In genomic region chr21:43864806-43865470, GRCh38 we compare ENCODE assay signal across 8 cellular contexts. TPM values are rescaled to one million over a fixed set of nuclear protein-coding genes. Genes with fewer than 3 reads are reported as not detected.
DNase-seq lines count a peak whose midpoint lies in the region; ATAC-seq, FAIRE-seq and TF ChIP-seq lines count a peak whose summit lies in the region.

A gene with protein sequence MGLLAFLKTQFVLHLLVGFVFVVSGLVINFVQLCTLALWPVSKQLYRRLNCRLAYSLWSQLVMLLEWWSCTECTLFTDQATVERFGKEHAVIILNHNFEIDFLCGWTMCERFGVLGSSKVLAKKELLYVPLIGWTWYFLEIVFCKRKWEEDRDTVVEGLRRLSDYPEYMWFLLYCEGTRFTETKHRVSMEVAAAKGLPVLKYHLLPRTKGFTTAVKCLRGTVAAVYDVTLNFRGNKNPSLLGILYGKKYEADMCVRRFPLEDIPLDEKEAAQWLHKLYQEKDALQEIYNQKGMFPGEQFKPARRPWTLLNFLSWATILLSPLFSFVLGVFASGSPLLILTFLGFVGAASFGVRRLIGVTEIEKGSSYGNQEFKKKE (plus strand): TSS chr21:43865223. CDS start chr21:43959682, 94,459 bp downstream.

- DNase-seq in COR-L47 (lab: John Stamatoyannopoulos, UW), result peak; percentile 38
- peak; percentile 49 for DNase-seq in activated CD4-positive, CD25-positive, alpha-beta regulatory T cell treated with anti-CD3 and anti-CD28 coated beads, Interleukin-2, amount 50 U/mL, for 72 hours
- DNase-seq in effector CD4-positive, alpha-beta T cell, result peak; percentile 13
- DNase-seq in mesendoderm, result no peak
- no peak for DNase-seq in stomach
- DNase-seq in urothelium cell line (ENCODE audit: low spot score), result no peak

- ATAC-seq in HG02610 (IDR thresholded peaks at IDR 0.05; ENCODE audit: unreplicated experiment) (peak; percentile 20), HG03095 (IDR thresholded peaks at IDR 0.05; ENCODE audit: unreplicated experiment) (no peak)

- intact Hi-C loops in stomach (cut with DNase I; ENCODE audit: low total_unique reads), result no loop called here

- H3K23ac ChIP-seq in mesendoderm (ENCODE audit: low read length), result no peak within 1 kb of the TSS

- no peaks in the 10 kb centered on the region for H3K79me1 ChIP-seq in mesendoderm (ENCODE audit: low read length)

- H3K36me3 ChIP-seq in mesendoderm (ENCODE audit: control insufficient read depth, insufficient read depth, low read length) (no peaks in the 10 kb centered on the region), stomach (peaks cover 0 to 5% (median 0%) of the 10 kb centered on the region in 4 donors)

- WGBS in mesendoderm (ENCODE audit: extremely low coverage, insufficient coverage, low lambda C conversion rate), result no CpG with 5 or more reads among the region's 109 CpGs
- WGBS in stomach, 5 donors, result 0 to 1% (median 0%) methylated on average over 4 to 104 of the region's 109 CpGs; no CpG with 5 or more reads in 1 of the 5 donors

- H2AK5ac ChIP-seq in mesendoderm (ENCODE audit: low read length), result no peak within 1 kb of the TSS

- peak within 1 kb of the TSS; percentile 24 for H3K9ac ChIP-seq in mesendoderm (ENCODE audit: low read length)

- H3K56ac ChIP-seq in mesendoderm (ENCODE audit: low read length), result peak within 1 kb of the TSS; percentile 67

- TF ChIP-seq EP300 in stomach (IDR thresholded peaks at IDR 0.05), result no peak

- H3K79me2 ChIP-seq in mesendoderm (ENCODE audit: control insufficient read depth, insufficient read depth, low read length), result no peaks in the 10 kb centered on the region

- no peak within 1 kb of the TSS for H3K27ac ChIP-seq in mesendoderm (ENCODE audit: low read depth, low read length)
- peak within 1 kb of the TSS; percentile 93 to 97 (median 97) for H3K27ac ChIP-seq in stomach

- H3K27me3 ChIP-seq in mesendoderm (ENCODE audit: insufficient read depth, low read length, poor library complexity), result no peaks in the 10 kb centered on the region
- H3K27me3 ChIP-seq in stomach, result no peaks in the 10 kb centered on the region

- H2BK15ac ChIP-seq in mesendoderm (replicated peaks; ENCODE audit: low read depth), result peak within 1 kb of the TSS; percentile 47

- H3K9me3 ChIP-seq in stomach, result no peaks in the 10 kb centered on the region

- H3K4me1 ChIP-seq in mesendoderm (ENCODE audit: control insufficient read depth, low read depth, low read length) (no peaks in the 10 kb centered on the region), stomach (peaks cover 43 to 69% (median 56%) of the 10 kb centered on the region in 4 donors)

- no peak within 1 kb of the TSS for H2BK5ac ChIP-seq in mesendoderm (ENCODE audit: low read length)

- TF ChIP-seq CTCF in stomach (IDR thresholded peaks at IDR 0.05), result no peak

- peak within 1 kb of the TSS; percentile 81 for H3K4ac ChIP-seq in mesendoderm (ENCODE audit: low read depth, low read length)

- FAIRE-seq in urothelium cell line (lab: Jason Lieb, UNC), result no peak

- no peak within 1 kb of the TSS for H3K4me3 ChIP-seq in mesendoderm (ENCODE audit: low read length)
- H3K4me3 ChIP-seq in stomach, result peak within 1 kb of the TSS; percentile 81 to 94 (median 90)

- H4K5ac ChIP-seq in mesendoderm (ENCODE audit: low read length), result no peak within 1 kb of the TSS

- peak within 1 kb of the TSS; percentile 52 for H3K4me2 ChIP-seq in mesendoderm (ENCODE audit: low read length)

- H2BK120ac ChIP-seq in mesendoderm (ENCODE audit: low read depth, low read length), result peak within 1 kb of the TSS; percentile 64

- H3K18ac ChIP-seq in mesendoderm (ENCODE audit: low read length), result peak within 1 kb of the TSS; percentile 89

- H4K8ac ChIP-seq in mesendoderm (ENCODE audit: low read depth, low read length), result peak within 1 kb of the TSS; percentile 83

- no peak for TF ChIP-seq POLR2A in stomach (IDR thresholded peaks at IDR 0.05)

RNA-seq across cellular contexts. Expression of the gene that starts here (rescaled TPM):
- 11.7 TPM for polyA plus RNA-seq in mesendoderm (2013, experiment 1 of 2)
- 11.5 TPM for polyA plus RNA-seq in mesendoderm (2013, experiment 2 of 2)
- total RNA-seq in stomach, result 10 to 100 TPM; 35.0 to 83.1 (median 41.5) TPM
- 10 to 100 TPM in 2 of 3 donors, 1 to 10 TPM in 1; 9.9 to 16.1 (median 10.4) TPM for polyA plus RNA-seq in stomach

Comparison
In these comparisons a context has a peak if more than half of its experiments do, and no peak if none do; other contexts are left out.
1. DNase-seq: peak in COR-L47 (single experiment), activated CD4-positive, CD25-positive, alpha-beta regulatory T cell treated with anti-CD3 and anti-CD28 coated beads, Interleukin-2, amount 50 U/mL, for 72 hours (single experiment) and effector CD4-positive, alpha-beta T cell (single experiment); none in mesendoderm (single experiment), stomach (single experiment) and urothelium cell line (single experiment).